Comparison of ENCODE assay signal across 8 cellular contexts in genomic region chr1:221045842-221046831, GRCh38.
DNase-seq lines count a peak whose midpoint lies in the region; ATAC-seq and TF ChIP-seq lines count a peak whose summit lies in the region.

No MANE protein-coding gene starts in this region.

- intact Hi-C loops in aorta (cut with DNase I), result no loop called here
- intact Hi-C loops in dorsolateral prefrontal cortex (cut with DNase I), result no loop called here

- no peak overlapping the region for H3K4me3 Mint-ChIP-seq in effector memory CD8-positive, alpha-beta T cell

- H3K27ac ChIP-seq in HL-60 (replicated peaks) (peak overlapping the region; percentile 88), aorta (ENCODE audit: low read depth in 1 of 2, low read length in 2 of 2) (no peak overlapping the region), dorsolateral prefrontal cortex (peak overlapping the region in 3 of 59 donors; percentile 26 to 41 (median 28))

- H3K4me1 ChIP-seq in aorta (ENCODE audit: control insufficient read depth in 1 of 2, insufficient read depth in 2 of 2, low read length in 2 of 2), result no peaks in the 10 kb centered on the region

- TF ChIP-seq CTCF in GM06990 (IDR thresholded peaks at IDR 0.05; ENCODE audit: insufficient read depth, low read length, poor library complexity, severe bottlenecking) (no peak), HL-60 (IDR thresholded peaks at IDR 0.05; ENCODE audit: insufficient read depth, low read length) (no peak), dorsolateral prefrontal cortex (IDR thresholded peaks at IDR 0.05 in 54 of 56, conservative IDR thresholded peaks at IDR 0.05 in 2 of 56; ENCODE audit: low read depth in 1 of 56, partially characterized antibody in 56 of 56) (no peak)

- WGBS in aorta, 2 donors, result 67 to 71% methylated on average over 5 of the region's 5 CpGs

- H3K9me3 ChIP-seq in aorta (ENCODE audit: control insufficient read depth, low read length), result no peaks in the 10 kb centered on the region

- peak overlapping the region; percentile 22; the same call in 1 of the 2 replicates for H3K4me3 ChIP-seq in GM06990 (replicated peaks; ENCODE audit: low read depth, low read length)
- H3K4me3 ChIP-seq in HL-60 (replicated peaks; ENCODE audit: insufficient read depth, low read length), result no peak overlapping the region
- no peak overlapping the region for H3K4me3 ChIP-seq in aorta (ENCODE audit: low read length in 2 of 2)
- H3K4me3 ChIP-seq in dorsolateral prefrontal cortex, result no peak overlapping the region

- no peaks in the 10 kb centered on the region for H3K4me1 Mint-ChIP-seq in effector memory CD8-positive, alpha-beta T cell (ENCODE audit: low read depth in 2 of 2)

- no peak overlapping the region for H3K27ac Mint-ChIP-seq in effector memory CD8-positive, alpha-beta T cell

- peak; percentile 69 for DNase-seq in GM06990 (ENCODE audit: extremely low read depth, insufficient read length)
- peak; percentile 61 to 62 for DNase-seq in HL-60 (ENCODE audit: low read depth in 1 of 2, low spot score in 1 of 2)
- no peak for DNase-seq in effector memory CD8-positive, alpha-beta T cell
- no peak for DNase-seq in aorta
- no peak for DNase-seq in NCI-H510A (lab: John Stamatoyannopoulos, UW)
- DNase-seq in NCI-H748 (lab: John Stamatoyannopoulos, UW; ENCODE audit: unreplicated experiment), result no peak
- no peak for DNase-seq in dorsolateral prefrontal cortex

- peaks cover 10 to 24% of the 10 kb centered on the region in 2 donors for H3K9me3 Mint-ChIP-seq in effector memory CD8-positive, alpha-beta T cell

- ATAC-seq in GM21529 (IDR thresholded peaks at IDR 0.05; ENCODE audit: unreplicated experiment) (peak; percentile 94), aorta (ENCODE audit: low FRiP score) (peak; percentile 63)
- peak; percentile 31 for ATAC-seq in effector memory CD8-positive, alpha-beta T cell (replicated peaks)

- H3K36me3 Mint-ChIP-seq in effector memory CD8-positive, alpha-beta T cell (ENCODE audit: insufficient read depth), result no peaks in the 10 kb centered on the region

- H3K27me3 ChIP-seq in GM06990 (replicated peaks; ENCODE audit: control insufficient read depth, insufficient read depth, low read length), result no peaks in the 10 kb centered on the region
- H3K27me3 ChIP-seq in HL-60 (ENCODE audit: insufficient read depth, poor library complexity, severe bottlenecking), result no peaks in the 10 kb centered on the region
- H3K27me3 ChIP-seq in aorta (ENCODE audit: control insufficient read depth in 1 of 2, insufficient read depth in 2 of 2, low read length in 1 of 2), result no peaks in the 10 kb centered on the region
- H3K27me3 ChIP-seq in dorsolateral prefrontal cortex, result peaks cover 0 to 13% (median 0%) of the 10 kb centered on the region in 45 donors

- no peaks in the 10 kb centered on the region for H3K36me3 ChIP-seq in GM06990 (ENCODE audit: control insufficient read depth, insufficient read depth, low read length)
- no peaks in the 10 kb centered on the region for H3K36me3 ChIP-seq in aorta (ENCODE audit: control insufficient read depth in 1 of 2, insufficient read depth in 2 of 2, low read length in 1 of 2)

- peaks cover 0 to 20% of the 10 kb centered on the region in 2 donors for H3K27me3 Mint-ChIP-seq in effector memory CD8-positive, alpha-beta T cell

Comparison
In these comparisons a context has a peak if more than half of its experiments do, and no peak if none do; other contexts are left out.
1. DNase-seq: peak in GM06990 (single experiment) and HL-60 (2 of 2); none in effector memory CD8-positive, alpha-beta T cell (0 of 3), aorta (0 of 2), NCI-H510A (single experiment), NCI-H748 (single experiment) and dorsolateral prefrontal cortex (0 of 10).
2. ATAC-seq: peak in every context shown above with its lines; median percentile 94 in GM21529; 63 in aorta; 31 in effector memory CD8-positive, alpha-beta T cell.